19 cellular contexts compared by ENCODE assay signal in the genomic region with DNA sequence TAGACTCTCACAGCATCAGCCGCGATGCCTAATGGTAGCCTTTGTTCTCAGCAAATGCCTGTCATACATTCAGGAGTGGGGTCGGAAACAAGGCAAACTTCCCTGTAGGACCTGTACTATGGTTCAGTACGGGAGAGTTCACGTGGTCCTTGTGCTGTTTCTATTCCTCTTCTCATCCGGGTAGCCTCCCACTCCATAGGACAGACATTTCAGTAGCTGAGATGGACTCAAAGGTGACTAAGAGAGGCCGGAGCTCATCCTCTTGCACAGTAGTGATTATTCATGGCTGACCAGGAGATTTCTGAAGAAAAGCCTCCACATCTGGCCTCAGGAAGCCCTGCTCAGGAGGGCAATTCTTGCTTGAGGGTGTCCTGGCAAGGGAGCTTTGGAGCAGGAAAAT.
DNase-seq lines count a peak whose midpoint lies in the region; ATAC-seq and TF ChIP-seq lines count a peak whose summit lies in the region.
"Had no signal": no experiment of that assay in that cellular context is flagged by ENCODE, and none has a peak within 500 bp of the region (broad histone marks: within the 10 kb centered on the region; RNA-seq: fewer than 3 reads in every experiment).

No MANE protein-coding gene starts in this region.

- no peaks in the 10 kb centered on the region for H3K79me2 ChIP-seq in GM23248 (ENCODE audit: insufficient read depth)
- no peaks in the 10 kb centered on the region for H3K79me2 ChIP-seq in OCI-LY7 (ENCODE audit: insufficient read depth, low read depth, low read length)

- H2AFZ ChIP-seq in GM23248 (no peak overlapping the region), OCI-LY7 (ENCODE audit: low read length) (peak overlapping the region; percentile 65; the same call in 1 of the 2 replicates)
- H2AFZ ChIP-seq: GM23338 had no signal

- no peak for ATAC-seq in HG02763 (IDR thresholded peaks at IDR 0.05; ENCODE audit: unreplicated experiment)
- no peak for ATAC-seq in HG03565 (IDR thresholded peaks at IDR 0.05; ENCODE audit: unreplicated experiment)
- ATAC-seq: A549, GM23338 had no signal

- H3K27ac ChIP-seq in GM23248 (no peak overlapping the region), OCI-LY7 (ENCODE audit: low read depth, low read length, poor library complexity, severe bottlenecking) (no peak overlapping the region)
- H3K27ac ChIP-seq: A549, SJSA1 had no signal

- TF ChIP-seq CTCF in OCI-LY7 (conservative IDR thresholded peaks at IDR 0.05; ENCODE audit: low read length) = no peak
- no peak for TF ChIP-seq CTCF in nephron progenitor cell (IDR thresholded peaks at IDR 0.05)

- intact Hi-C loops in OCI-LY7 (cut with micrococcal nuclease; ENCODE audit: unreplicated experiment) = loop anchor here (5.0 kb wide), 3 partner anchors 168 to 273 kb away; no protein-coding TSS in a partner anchor

- H3K9me2 ChIP-seq in GM23248 (ENCODE audit: insufficient read depth) (no peaks in the 10 kb centered on the region), OCI-LY7 (ENCODE audit: insufficient read depth, low read length) (no peaks in the 10 kb centered on the region)

- H3K4me1 ChIP-seq in GM23248 (ENCODE audit: insufficient read depth) = peaks cover 49% of the 10 kb centered on the region
- peaks cover 41% of the 10 kb centered on the region for H3K4me1 ChIP-seq in OCI-LY7 (ENCODE audit: insufficient read depth, low read length, poor library complexity, severe bottlenecking)

- H3K9ac ChIP-seq in GM23248 = no peak overlapping the region

- WGBS in GM23248 (ENCODE audit: low coverage in 1 of 2, low lambda C conversion rate in 2 of 2, missing lambda C conversion rate in 2 of 2), 2 experiments = 57 to 60% methylated on average over 7 of the region's 7 CpGs

- H3F3A ChIP-seq in GM23248 (ENCODE audit: insufficient read depth) = peaks cover 35% of the 10 kb centered on the region

- H3K4me3 Mint-ChIP-seq in nephron progenitor cell = no peak overlapping the region
- H3K4me3 Mint-ChIP-seq: CD4-positive, alpha-beta memory T cell; GM23338 had no signal

- peak overlapping the region; percentile 38 for H3K27ac Mint-ChIP-seq in nephron progenitor cell
- H3K27ac Mint-ChIP-seq: CD4-positive, alpha-beta memory T cell; GM23338 had no signal

- in situ Hi-C loops in GM23248 (cut with MboI) = loop anchor here (25.0 kb wide), 2 partner anchors 488 to 638 kb away; a partner anchor contains a TSS

- H3K9me3 Mint-ChIP-seq in nephron progenitor cell = no peaks in the 10 kb centered on the region
- H3K9me3 Mint-ChIP-seq: CD4-positive, alpha-beta memory T cell; GM23338 had no signal

- CTCF ChIA-PET in OCI-LY7 (lab: Charles Lee; ENCODE audit: unreplicated experiment) = interaction anchor here (0.6 kb wide), 1 partner anchor 231 kb away, joined by 4 read pairs; no protein-coding TSS in a partner anchor

- peak; percentile 31 for DNase-seq in ELR (ENCODE audit: low read depth)
- DNase-seq in GM23248 = peak; percentile 65
- DNase-seq in OCI-LY7 (ENCODE audit: low spot score) = peak; percentile 18
- no peak for DNase-seq in nephron progenitor cell
- DNase-seq in activated CD4-positive, CD25-positive, alpha-beta regulatory T cell (lab: John Stamatoyannopoulos, UW) = no peak
- DNase-seq: CD4-positive, alpha-beta memory T cell; DND-41; KG1; NCI-H1105 treated with DMSO at 0.1 percent for 48 hours; NCI-H187 treated with DMSO at 0.1 percent for 48 hours; NCI-H2171 treated with DMSO at 0.1 percent for 48 hours; NCI-H82; OCI-M1; RPMI8226 had no signal

- no TSS peak for BruUV-seq in OCI-LY7 (replicated peaks; lab: Mats Ljungman, UMichigan)

- H3K9me3 ChIP-seq in GM23248 (ENCODE audit: low read depth) (no peaks in the 10 kb centered on the region), OCI-LY7 (ENCODE audit: low read length) (no peaks in the 10 kb centered on the region)
- H3K9me3 ChIP-seq: A549, SJSA1 had no signal

- H3K4me3 ChIP-seq in GM23248 (no peak overlapping the region), OCI-LY7 (ENCODE audit: low read depth, low read length, poor library complexity, severe bottlenecking) (no peak overlapping the region)
- H3K4me3 ChIP-seq: A549, GM23338, SJSA1 had no signal

- POLR2A ChIA-PET in OCI-LY7 (lab: Charles Lee) = no interaction called here

- H3K27me3 Mint-ChIP-seq in nephron progenitor cell (ENCODE audit: low read depth, poor library complexity) = peaks cover 26% of the 10 kb centered on the region

- H3K27me3 ChIP-seq in GM23248 (replicated peaks; ENCODE audit: insufficient read depth) = no peaks in the 10 kb centered on the region
- H3K27me3 ChIP-seq: SJSA1 had no signal

- H3K36me3 ChIP-seq in GM23248 (ENCODE audit: low read depth) (no peaks in the 10 kb centered on the region), OCI-LY7 (ENCODE audit: insufficient read depth, low read length) (no peaks in the 10 kb centered on the region)
- H3K36me3 ChIP-seq: SJSA1 had no signal

- H3K4me2 ChIP-seq in GM23248 (ENCODE audit: unreplicated experiment) (no peak overlapping the region), OCI-LY7 (ENCODE audit: low read length) (peak overlapping the region; percentile 50)
- H3K4me2 ChIP-seq: A549, GM23338 had no signal

- H4K20me1 ChIP-seq in GM23248 (ENCODE audit: insufficient read depth) = no peaks in the 10 kb centered on the region
- H4K20me1 ChIP-seq in OCI-LY7 (ENCODE audit: insufficient read depth, low read length) = no peaks in the 10 kb centered on the region

- no peaks in the 10 kb centered on the region for H3K36me3 Mint-ChIP-seq in nephron progenitor cell (ENCODE audit: low read depth)
- H3K36me3 Mint-ChIP-seq: CD4-positive, alpha-beta memory T cell had no signal

- H3K4me1 Mint-ChIP-seq in nephron progenitor cell = peaks cover 59% of the 10 kb centered on the region

Comparison
In these comparisons a context has a peak if more than half of its experiments do, and no peak if none do; other contexts are left out.
1. DNase-seq: peak in ELR (single experiment), GM23248 (single experiment) and OCI-LY7 (single experiment); none in nephron progenitor cell (single experiment) and activated CD4-positive, CD25-positive, alpha-beta regulatory T cell (0 of 4).